Comparison of ENCODE assay signal across 8 cellular contexts in genomic region chr17:63919311-63919723, GRCh38. TPM values are rescaled to one million over a fixed set of nuclear protein-coding genes. Genes with fewer than 3 reads are reported as not detected.
DNase-seq lines count a peak whose midpoint lies in the region; TF ChIP-seq lines count a peak whose summit lies in the region.

No MANE protein-coding gene starts in this region.

- CTCF ChIA-PET in AG04449 (lab: Yijun Ruan, JAX) = interaction anchor here (0.7 to 14.2 kb wide), 45 partner anchors 8 to 500 kb away, joined by 3 to 246 read pairs (median 5); partner anchors contain the start of genes CD79B, CSHL1, ERN1 and ICAM2

- TF ChIP-seq CTCF in AG04449 (IDR thresholded peaks at IDR 0.05; ENCODE audit: insufficient read depth, low read length, missing control alignments) (peak; percentile 89), GM13977 (IDR thresholded peaks at IDR 0.05; ENCODE audit: extremely low read depth, insufficient read depth, missing control alignments) (peak; percentile 96), HL-60 (IDR thresholded peaks at IDR 0.05; ENCODE audit: insufficient read depth, low read length) (peak; percentile 95)

- H3K27me3 ChIP-seq in HL-60 (ENCODE audit: insufficient read depth, poor library complexity, severe bottlenecking) = peaks cover 2% of the 10 kb centered on the region

- H3K4me3 ChIP-seq in AG04449 (ENCODE audit: low read depth, low read length) (no peak overlapping the region), HL-60 (replicated peaks; ENCODE audit: insufficient read depth, low read length) (no peak overlapping the region)

- in situ Hi-C loops in GM13977 (cut with MboI; ENCODE audit: low pct_unique_long_range_greater_than_20kb, low sequenced_read_pairs, unreplicated experiment) (loop anchor here (10.0 to 25.0 kb wide), 3 partner anchors 95 to 368 kb away; partner anchors contain the start of gene ERN1), SK-MEL-5 (cut with HindIII; ENCODE audit: low pct_unique_long_range_greater_than_20kb, low sequenced_read_pairs) (no loop called here)

- no peak overlapping the region for H3K27ac ChIP-seq in HL-60 (replicated peaks)

- POLR2A ChIA-PET in AG04449 (lab: Yijun Ruan, JAX) = no interaction called here

- no peak for DNase-seq in AG04449 (ENCODE audit: low read depth, low spot score)
- peak; percentile 81 for DNase-seq in GM13977 (ENCODE audit: low spot score)
- peak; percentile 36 to 69 for DNase-seq in HL-60 (ENCODE audit: low read depth in 1 of 2, low spot score in 1 of 2)
- peak; percentile 70 for DNase-seq in SK-MEL-5 (ENCODE audit: low read depth, low spot score)
- DNase-seq in activated gamma-delta T cell treated with anti-CD3 and anti-CD28 coated beads, Interleukin-2, amount 50 U/mL, for 16 hours (ENCODE audit: low read depth) = peak; percentile 65
- DNase-seq in glomerular visceral epithelial cell (ENCODE audit: extremely low spot score) = peak; percentile 56
- DNase-seq in retina = peak; percentile 75
- no peak for DNase-seq in NCI-H1048 (lab: John Stamatoyannopoulos, UW)

RNA-seq across cellular contexts. Expression of gene GH1, which starts 0.7 kb away (rescaled TPM):
- total RNA-seq in SK-MEL-5 (2014; rRNA removed; shearing (Covaris generic)) = not detected in 2 replicates
- not detected in 2 replicates for polyA plus RNA-seq in SK-MEL-5 (2015; cell fraction: cytosol; rRNA removed)
- not detected in 2 replicates for polyA plus RNA-seq in SK-MEL-5 (2015; cell fraction: nucleus; rRNA removed)

RNA-seq across cellular contexts. Expression of gene CSHL1, which starts 8.3 kb away (rescaled TPM):
- not detected in 2 replicates for total RNA-seq in SK-MEL-5 (2014; rRNA removed; shearing (Covaris generic))
- polyA plus RNA-seq in SK-MEL-5 (2015; cell fraction: cytosol; rRNA removed) = not detected in 2 replicates
- polyA plus RNA-seq in SK-MEL-5 (2015; cell fraction: nucleus; rRNA removed) = not detected in 2 replicates

RNA-seq across cellular contexts. Expression of gene CD79B, which starts 12.8 kb away (rescaled TPM):
- 2.2 and 3.1 TPM in 2 replicates for total RNA-seq in SK-MEL-5 (2014; rRNA removed; shearing (Covaris generic))
- 1.2 and 3.3 TPM in 2 replicates for polyA plus RNA-seq in SK-MEL-5 (2015; cell fraction: cytosol; rRNA removed)
- polyA plus RNA-seq in SK-MEL-5 (2015; cell fraction: nucleus; rRNA removed) = 0.20 and 0.85 TPM in 2 replicates

RNA-seq across cellular contexts. Expression of gene CSH1, which starts 22.9 kb away (rescaled TPM):
- total RNA-seq in SK-MEL-5 (2014; rRNA removed; shearing (Covaris generic)) = not detected in 2 replicates
- polyA plus RNA-seq in SK-MEL-5 (2015; cell fraction: cytosol; rRNA removed) = not detected in 2 replicates
- not detected in 2 replicates for polyA plus RNA-seq in SK-MEL-5 (2015; cell fraction: nucleus; rRNA removed)

RNA-seq across cellular contexts. Expression of gene GH2, which starts 37.6 kb away (rescaled TPM):
- not detected in 2 replicates for total RNA-seq in SK-MEL-5 (2014; rRNA removed; shearing (Covaris generic))
- polyA plus RNA-seq in SK-MEL-5 (2015; cell fraction: cytosol; rRNA removed) = not detected in 2 replicates
- polyA plus RNA-seq in SK-MEL-5 (2015; cell fraction: nucleus; rRNA removed) = not detected in 2 replicates

Comparison
In these comparisons a context has a peak if more than half of its experiments do, and no peak if none do; other contexts are left out.
1. DNase-seq: peak in GM13977 (single experiment), HL-60 (2 of 2), SK-MEL-5 (single experiment), activated gamma-delta T cell treated with anti-CD3 and anti-CD28 coated beads, Interleukin-2, amount 50 U/mL, for 16 hours (single experiment), glomerular visceral epithelial cell (single experiment) and retina (single experiment); none in AG04449 (single experiment) and NCI-H1048 (single experiment).
2. Peak in every context shown above with its lines, with median percentiles within 50 percentile points of each other: CTCF ChIP-seq.